Comparison of ENCODE assay signal across 1 cellular context in the genomic region with DNA sequence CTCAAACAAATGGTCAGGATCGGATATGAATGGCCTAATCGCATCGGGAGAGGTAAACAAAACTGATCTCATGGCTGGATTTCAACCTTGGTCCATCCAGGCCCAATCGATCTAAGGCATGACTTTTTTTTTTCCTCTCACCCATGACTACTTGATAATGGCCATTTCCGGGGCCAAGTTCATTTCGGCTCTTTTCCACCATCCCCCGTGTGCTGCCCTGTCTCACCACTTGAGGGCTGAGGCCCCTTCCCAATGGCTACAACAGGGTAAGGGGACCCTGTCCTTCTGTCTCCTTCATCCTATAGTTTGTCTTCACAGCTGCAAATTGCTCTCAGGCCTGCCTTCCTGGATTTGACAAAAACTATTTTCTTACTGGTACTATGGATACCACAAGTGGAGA.
TF ChIP-seq lines count a peak whose summit lies in the region.

No MANE protein-coding gene starts in this region.

TF ChIP-seq in HepG2, 621 proteins besides CTCF, POLR2A, EP300 and RAD21:
- TF ChIP-seq, protein P1, sequence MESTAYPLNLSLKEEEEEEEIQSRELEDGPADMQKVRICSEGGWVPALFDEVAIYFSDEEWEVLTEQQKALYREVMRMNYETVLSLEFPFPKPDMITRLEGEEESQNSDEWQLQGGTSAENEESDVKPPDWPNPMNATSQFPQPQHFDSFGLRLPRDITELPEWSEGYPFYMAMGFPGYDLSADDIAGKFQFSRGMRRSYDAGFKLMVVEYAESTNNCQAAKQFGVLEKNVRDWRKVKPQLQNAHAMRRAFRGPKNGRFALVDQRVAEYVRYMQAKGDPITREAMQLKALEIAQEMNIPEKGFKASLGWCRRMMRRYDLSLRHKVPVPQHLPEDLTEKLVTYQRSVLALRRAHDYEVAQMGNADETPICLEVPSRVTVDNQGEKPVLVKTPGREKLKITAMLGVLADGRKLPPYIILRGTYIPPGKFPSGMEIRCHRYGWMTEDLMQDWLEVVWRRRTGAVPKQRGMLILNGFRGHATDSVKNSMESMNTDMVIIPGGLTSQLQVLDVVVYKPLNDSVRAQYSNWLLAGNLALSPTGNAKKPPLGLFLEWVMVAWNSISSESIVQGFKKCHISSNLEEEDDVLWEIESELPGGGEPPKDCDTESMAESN (CRISPR knock-in tag; conservative IDR thresholded peaks at IDR 0.05), result no peak
- TF ChIP-seq RARA (CRISPR knock-in tag; IDR thresholded peaks at IDR 0.05) (0 out of 2 replicates have a peak, but pooled peaks have one; percentile 9), FOXP1 (IDR thresholded peaks at IDR 0.05) (no peak), FOXP1 (CRISPR knock-in tag; IDR thresholded peaks at IDR 0.05) (no peak), ZNF530 (CRISPR knock-in tag; IDR thresholded peaks at IDR 0.05; ENCODE audit: low read depth) (no peak), ZMYM2 (CRISPR knock-in tag; IDR thresholded peaks at IDR 0.05) (no peak), ZNF225 (CRISPR knock-in tag; IDR thresholded peaks at IDR 0.05) (no peak), ZFP36 (IDR thresholded peaks at IDR 0.05; ENCODE audit: borderline replicate concordance, low read depth, low read length, partially characterized antibody) (no peak), HNF4A (CRISPR knock-in tag; IDR thresholded peaks at IDR 0.05) (peak; percentile 29), ZNF263 (CRISPR knock-in tag; IDR thresholded peaks at IDR 0.05) (no peak), ETV5 (CRISPR knock-in tag; IDR thresholded peaks at IDR 0.05; ENCODE audit: borderline replicate concordance) (peak; percentile 17; the same call in 1 of the 2 replicates), MYC (CRISPR knock-in tag; IDR thresholded peaks at IDR 0.05; ENCODE audit: borderline replicate concordance) (no peak), HDAC1 (CRISPR knock-in tag; IDR thresholded peaks at IDR 0.05) (no peak), KLF12 (CRISPR knock-in tag; IDR thresholded peaks at IDR 0.05; ENCODE audit: borderline replicate concordance) (no peak), NRL (CRISPR knock-in tag; IDR thresholded peaks at IDR 0.05; ENCODE audit: borderline replicate concordance) (no peak), CAMTA2 (CRISPR knock-in tag; IDR thresholded peaks at IDR 0.05; ENCODE audit: borderline replicate concordance) (no peak), ONECUT2 (CRISPR knock-in tag; IDR thresholded peaks at IDR 0.05) (peak; percentile 42; the same call in 1 of the 2 replicates), ZKSCAN1 (IDR thresholded peaks at IDR 0.05; ENCODE audit: low read length) (no peak)
- TF ChIP-seq, protein P2, sequence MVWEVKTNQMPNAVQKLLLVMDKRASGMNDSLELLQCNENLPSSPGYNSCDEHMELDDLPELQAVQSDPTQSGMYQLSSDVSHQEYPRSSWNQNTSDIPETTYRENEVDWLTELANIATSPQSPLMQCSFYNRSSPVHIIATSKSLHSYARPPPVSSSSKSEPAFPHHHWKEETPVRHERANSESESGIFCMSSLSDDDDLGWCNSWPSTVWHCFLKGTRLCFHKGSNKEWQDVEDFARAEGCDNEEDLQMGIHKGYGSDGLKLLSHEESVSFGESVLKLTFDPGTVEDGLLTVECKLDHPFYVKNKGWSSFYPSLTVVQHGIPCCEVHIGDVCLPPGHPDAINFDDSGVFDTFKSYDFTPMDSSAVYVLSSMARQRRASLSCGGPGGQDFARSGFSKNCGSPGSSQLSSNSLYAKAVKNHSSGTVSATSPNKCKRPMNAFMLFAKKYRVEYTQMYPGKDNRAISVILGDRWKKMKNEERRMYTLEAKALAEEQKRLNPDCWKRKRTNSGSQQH (CRISPR knock-in tag; IDR thresholded peaks at IDR 0.05; ENCODE audit: low read depth), result no peak
- TF ChIP-seq, protein P3, sequence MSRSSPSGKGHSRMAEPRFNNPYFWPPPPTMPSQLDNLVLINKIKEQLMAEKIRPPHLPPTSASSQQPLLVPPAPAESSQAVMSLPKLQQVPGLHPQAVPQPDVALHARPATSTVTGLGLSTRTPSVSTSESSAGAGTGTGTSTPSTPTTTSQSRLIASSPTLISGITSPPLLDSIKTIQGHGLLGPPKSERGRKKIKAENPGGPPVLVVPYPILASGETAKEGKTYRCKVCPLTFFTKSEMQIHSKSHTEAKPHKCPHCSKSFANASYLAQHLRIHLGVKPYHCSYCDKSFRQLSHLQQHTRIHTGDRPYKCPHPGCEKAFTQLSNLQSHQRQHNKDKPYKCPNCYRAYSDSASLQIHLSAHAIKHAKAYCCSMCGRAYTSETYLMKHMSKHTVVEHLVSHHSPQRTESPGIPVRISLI (CRISPR knock-in tag; IDR thresholded peaks at IDR 0.05; ENCODE audit: borderline replicate concordance), result peak; percentile 73; the same call in 1 of the 2 replicates
- TF ChIP-seq, protein P4, sequence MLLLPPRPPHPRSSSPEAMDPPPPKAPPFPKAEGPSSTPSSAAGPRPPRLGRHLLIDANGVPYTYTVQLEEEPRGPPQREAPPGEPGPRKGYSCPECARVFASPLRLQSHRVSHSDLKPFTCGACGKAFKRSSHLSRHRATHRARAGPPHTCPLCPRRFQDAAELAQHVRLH (CRISPR knock-in tag; IDR thresholded peaks at IDR 0.05; ENCODE audit: borderline replicate concordance, low read depth), result no peak
- TF ChIP-seq, protein P5, sequence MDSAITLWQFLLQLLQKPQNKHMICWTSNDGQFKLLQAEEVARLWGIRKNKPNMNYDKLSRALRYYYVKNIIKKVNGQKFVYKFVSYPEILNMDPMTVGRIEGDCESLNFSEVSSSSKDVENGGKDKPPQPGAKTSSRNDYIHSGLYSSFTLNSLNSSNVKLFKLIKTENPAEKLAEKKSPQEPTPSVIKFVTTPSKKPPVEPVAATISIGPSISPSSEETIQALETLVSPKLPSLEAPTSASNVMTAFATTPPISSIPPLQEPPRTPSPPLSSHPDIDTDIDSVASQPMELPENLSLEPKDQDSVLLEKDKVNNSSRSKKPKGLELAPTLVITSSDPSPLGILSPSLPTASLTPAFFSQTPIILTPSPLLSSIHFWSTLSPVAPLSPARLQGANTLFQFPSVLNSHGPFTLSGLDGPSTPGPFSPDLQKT (CRISPR knock-in tag; IDR thresholded peaks at IDR 0.05; ENCODE audit: borderline replicate concordance), result no peak
- TF ChIP-seq, protein P6, sequence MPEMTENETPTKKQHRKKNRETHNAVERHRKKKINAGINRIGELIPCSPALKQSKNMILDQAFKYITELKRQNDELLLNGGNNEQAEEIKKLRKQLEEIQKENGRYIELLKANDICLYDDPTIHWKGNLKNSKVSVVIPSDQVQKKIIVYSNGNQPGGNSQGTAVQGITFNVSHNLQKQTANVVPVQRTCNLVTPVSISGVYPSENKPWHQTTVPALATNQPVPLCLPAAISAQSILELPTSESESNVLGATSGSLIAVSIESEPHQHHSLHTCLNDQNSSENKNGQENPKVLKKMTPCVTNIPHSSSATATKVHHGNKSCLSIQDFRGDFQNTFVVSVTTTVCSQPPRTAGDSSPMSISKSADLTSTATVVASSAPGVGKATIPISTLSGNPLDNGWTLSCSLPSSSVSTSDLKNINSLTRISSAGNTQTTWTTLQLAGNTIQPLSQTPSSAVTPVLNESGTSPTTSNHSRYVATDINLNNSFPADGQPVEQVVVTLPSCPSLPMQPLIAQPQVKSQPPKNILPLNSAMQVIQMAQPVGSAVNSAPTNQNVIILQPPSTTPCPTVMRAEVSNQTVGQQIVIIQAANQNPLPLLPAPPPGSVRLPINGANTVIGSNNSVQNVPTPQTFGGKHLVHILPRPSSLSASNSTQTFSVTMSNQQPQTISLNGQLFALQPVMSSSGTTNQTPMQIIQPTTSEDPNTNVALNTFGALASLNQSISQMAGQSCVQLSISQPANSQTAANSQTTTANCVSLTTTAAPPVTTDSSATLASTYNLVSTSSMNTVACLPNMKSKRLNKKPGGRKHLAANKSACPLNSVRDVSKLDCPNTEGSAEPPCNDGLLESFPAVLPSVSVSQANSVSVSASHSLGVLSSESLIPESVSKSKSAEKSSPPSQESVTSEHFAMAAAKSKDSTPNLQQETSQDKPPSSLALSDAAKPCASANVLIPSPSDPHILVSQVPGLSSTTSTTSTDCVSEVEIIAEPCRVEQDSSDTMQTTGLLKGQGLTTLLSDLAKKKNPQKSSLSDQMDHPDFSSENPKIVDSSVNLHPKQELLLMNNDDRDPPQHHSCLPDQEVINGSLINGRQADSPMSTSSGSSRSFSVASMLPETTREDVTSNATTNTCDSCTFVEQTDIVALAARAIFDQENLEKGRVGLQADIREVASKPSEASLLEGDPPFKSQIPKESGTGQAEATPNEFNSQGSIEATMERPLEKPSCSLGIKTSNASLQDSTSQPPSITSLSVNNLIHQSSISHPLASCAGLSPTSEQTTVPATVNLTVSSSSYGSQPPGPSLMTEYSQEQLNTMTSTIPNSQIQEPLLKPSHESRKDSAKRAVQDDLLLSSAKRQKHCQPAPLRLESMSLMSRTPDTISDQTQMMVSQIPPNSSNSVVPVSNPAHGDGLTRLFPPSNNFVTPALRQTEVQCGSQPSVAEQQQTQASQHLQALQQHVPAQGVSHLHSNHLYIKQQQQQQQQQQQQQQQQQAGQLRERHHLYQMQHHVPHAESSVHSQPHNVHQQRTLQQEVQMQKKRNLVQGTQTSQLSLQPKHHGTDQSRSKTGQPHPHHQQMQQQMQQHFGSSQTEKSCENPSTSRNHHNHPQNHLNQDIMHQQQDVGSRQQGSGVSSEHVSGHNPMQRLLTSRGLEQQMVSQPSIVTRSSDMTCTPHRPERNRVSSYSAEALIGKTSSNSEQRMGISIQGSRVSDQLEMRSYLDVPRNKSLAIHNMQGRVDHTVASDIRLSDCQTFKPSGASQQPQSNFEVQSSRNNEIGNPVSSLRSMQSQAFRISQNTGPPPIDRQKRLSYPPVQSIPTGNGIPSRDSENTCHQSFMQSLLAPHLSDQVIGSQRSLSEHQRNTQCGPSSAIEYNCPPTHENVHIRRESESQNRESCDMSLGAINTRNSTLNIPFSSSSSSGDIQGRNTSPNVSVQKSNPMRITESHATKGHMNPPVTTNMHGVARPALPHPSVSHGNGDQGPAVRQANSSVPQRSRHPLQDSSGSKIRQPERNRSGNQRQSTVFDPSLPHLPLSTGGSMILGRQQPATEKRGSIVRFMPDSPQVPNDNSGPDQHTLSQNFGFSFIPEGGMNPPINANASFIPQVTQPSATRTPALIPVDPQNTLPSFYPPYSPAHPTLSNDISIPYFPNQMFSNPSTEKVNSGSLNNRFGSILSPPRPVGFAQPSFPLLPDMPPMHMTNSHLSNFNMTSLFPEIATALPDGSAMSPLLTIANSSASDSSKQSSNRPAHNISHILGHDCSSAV (CRISPR knock-in tag; IDR thresholded peaks at IDR 0.05; ENCODE audit: borderline replicate concordance), result no peak
- TF ChIP-seq, protein P7, sequence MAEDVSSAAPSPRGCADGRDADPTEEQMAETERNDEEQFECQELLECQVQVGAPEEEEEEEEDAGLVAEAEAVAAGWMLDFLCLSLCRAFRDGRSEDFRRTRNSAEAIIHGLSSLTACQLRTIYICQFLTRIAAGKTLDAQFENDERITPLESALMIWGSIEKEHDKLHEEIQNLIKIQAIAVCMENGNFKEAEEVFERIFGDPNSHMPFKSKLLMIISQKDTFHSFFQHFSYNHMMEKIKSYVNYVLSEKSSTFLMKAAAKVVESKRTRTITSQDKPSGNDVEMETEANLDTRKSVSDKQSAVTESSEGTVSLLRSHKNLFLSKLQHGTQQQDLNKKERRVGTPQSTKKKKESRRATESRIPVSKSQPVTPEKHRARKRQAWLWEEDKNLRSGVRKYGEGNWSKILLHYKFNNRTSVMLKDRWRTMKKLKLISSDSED (CRISPR knock-in tag; IDR thresholded peaks at IDR 0.05), result no peak
- TF ChIP-seq, protein P8, sequence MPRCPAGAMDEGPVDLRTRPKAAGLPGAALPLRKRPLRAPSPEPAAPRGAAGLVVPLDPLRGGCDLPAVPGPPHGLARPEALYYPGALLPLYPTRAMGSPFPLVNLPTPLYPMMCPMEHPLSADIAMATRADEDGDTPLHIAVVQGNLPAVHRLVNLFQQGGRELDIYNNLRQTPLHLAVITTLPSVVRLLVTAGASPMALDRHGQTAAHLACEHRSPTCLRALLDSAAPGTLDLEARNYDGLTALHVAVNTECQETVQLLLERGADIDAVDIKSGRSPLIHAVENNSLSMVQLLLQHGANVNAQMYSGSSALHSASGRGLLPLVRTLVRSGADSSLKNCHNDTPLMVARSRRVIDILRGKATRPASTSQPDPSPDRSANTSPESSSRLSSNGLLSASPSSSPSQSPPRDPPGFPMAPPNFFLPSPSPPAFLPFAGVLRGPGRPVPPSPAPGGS (CRISPR knock-in tag; IDR thresholded peaks at IDR 0.05), result no peak
